In the genomic region with DNA sequence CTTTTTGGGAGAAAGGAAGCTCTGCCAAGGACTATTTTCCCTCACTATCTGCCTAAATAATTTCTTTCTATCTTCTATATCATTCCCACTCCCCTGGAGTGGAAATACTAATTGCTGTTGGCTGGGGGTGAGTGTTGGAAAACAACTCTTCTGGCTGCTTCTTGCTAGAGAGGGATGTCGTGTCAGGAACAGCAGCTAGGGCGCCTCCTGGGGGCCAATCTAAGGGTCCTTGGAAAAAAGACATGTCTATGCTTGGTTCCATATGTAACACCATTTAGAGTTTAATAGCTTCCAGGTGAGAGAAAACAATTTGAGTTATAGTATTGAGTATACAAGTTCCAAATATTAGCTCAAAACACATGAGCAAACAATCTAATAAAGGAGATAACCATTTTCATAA, we compare ENCODE assay signal across 17 cellular contexts.
DNase-seq lines count a peak whose midpoint lies in the region; ATAC-seq, FAIRE-seq and TF ChIP-seq lines count a peak whose summit lies in the region.
"Had no signal": no experiment of that assay in that cellular context is flagged by ENCODE, and none has a peak within 500 bp of the region (broad histone marks: within the 10 kb centered on the region; RNA-seq: fewer than 3 reads in every experiment).

No MANE protein-coding gene starts in this region.

- H3K18ac ChIP-seq in H1 (ENCODE audit: extremely low read depth, low read length): no peak overlapping the region

- H3K9ac ChIP-seq in Karpas-422 (ENCODE audit: low read length) (no peak overlapping the region), H1 (replicated peaks in 1 of 4; ENCODE audit: extremely low read depth in 1 of 4, low read depth in 3 of 4, low read length in 3 of 4) (no peak overlapping the region)

- no peak overlapping the region for H4K5ac ChIP-seq in H1 (ENCODE audit: insufficient read length, low read depth, low read length)

- H3K4me3 ChIP-seq in Karpas-422 (ENCODE audit: low read length) (no peak overlapping the region), H1 (ENCODE audit: extremely low read depth in 1 of 4, insufficient read depth in 2 of 4, low read depth in 3 of 4, low read length in 4 of 4) (no peak overlapping the region), aorta (ENCODE audit: low read length in 2 of 2) (no peak overlapping the region)

- POLR2A ChIA-PET in H1 (lab: Charles Lee; ENCODE audit: partially characterized antibody): no interaction called here

- no peak overlapping the region for H3K56ac ChIP-seq in H1 (replicated peaks; ENCODE audit: insufficient read length, low read depth, low read length)

- H2BK20ac ChIP-seq in H1 (ENCODE audit: low read length): no peak overlapping the region

- H4K8ac ChIP-seq in H1 (ENCODE audit: extremely low read depth, insufficient read depth, low read length): no peak overlapping the region

- no peak overlapping the region for H4K91ac ChIP-seq in H1 (replicated peaks; ENCODE audit: insufficient read length, low read length)

- H2AK5ac ChIP-seq in H1 (ENCODE audit: low read depth, low read length): no peak overlapping the region

- CTCF ChIA-PET in H1 (lab: Charles Lee; ENCODE audit: partially characterized antibody): interaction anchor here (1.2 to 1.9 kb wide), 4 partner anchors 12 to 84 kb away, joined by 3 to 9 read pairs (median 6); no protein-coding TSS in a partner anchor

- no peaks in the 10 kb centered on the region for H3K79me2 ChIP-seq in Karpas-422 (ENCODE audit: low read length)
- no peaks in the 10 kb centered on the region for H3K79me2 ChIP-seq in H1 (ENCODE audit: control insufficient read depth in 1 of 2, insufficient read depth in 2 of 2, low read length in 2 of 2)

- H4K20me1 ChIP-seq in Karpas-422 (ENCODE audit: insufficient read depth, low read depth, low read length) (no peaks in the 10 kb centered on the region), H1 (replicated peaks in 1 of 2; ENCODE audit: control insufficient read depth in 1 of 2, insufficient read depth in 2 of 2, low read length in 2 of 2) (no peaks in the 10 kb centered on the region)

- no peak overlapping the region for H2BK12ac ChIP-seq in H1 (ENCODE audit: low read depth, low read length)

- no peaks in the 10 kb centered on the region for H3K27me3 ChIP-seq in Karpas-422 (ENCODE audit: low read length)
- no peaks in the 10 kb centered on the region for H3K27me3 ChIP-seq in H1 (replicated peaks in 1 of 4; ENCODE audit: control insufficient read depth in 3 of 4, extremely low read depth in 1 of 4, insufficient read depth in 3 of 4, low read length in 3 of 4)
- no peaks in the 10 kb centered on the region for H3K27me3 ChIP-seq in aorta (ENCODE audit: control insufficient read depth in 1 of 2, insufficient read depth in 2 of 2, low read length in 1 of 2)
- H3K27me3 ChIP-seq: BE2C had no signal

- no peaks in the 10 kb centered on the region for H3K36me3 ChIP-seq in Karpas-422 (ENCODE audit: insufficient read depth, low read length)
- no peaks in the 10 kb centered on the region for H3K36me3 ChIP-seq in H1 (ENCODE audit: control insufficient read depth in 2 of 4, insufficient read depth in 4 of 4, low read length in 3 of 4)
- no peaks in the 10 kb centered on the region for H3K36me3 ChIP-seq in aorta (ENCODE audit: control insufficient read depth in 1 of 2, insufficient read depth in 2 of 2, low read length in 1 of 2)
- H3K36me3 ChIP-seq: BE2C had no signal

- no peak for TF ChIP-seq POLR2A in H1 (IDR thresholded peaks at IDR 0.05; ENCODE audit: control extremely low read depth in 1 of 2, low read depth in 2 of 2, low read length in 2 of 2)

- no peaks in the 10 kb centered on the region for H3K79me1 ChIP-seq in H1 (ENCODE audit: low read depth, low read length)

- 45% methylated on average over 2 of the region's 2 CpGs; no CpG with 5 or more reads in 1 of the 2 experiments for WGBS in H1 (ENCODE audit: extremely low coverage in 1 of 2, insufficient coverage in 1 of 2, insufficient read length in 1 of 2, insufficient replicate concordance in 2 of 2, low coverage in 1 of 2, low lambda C conversion rate in 2 of 2, missing lambda C conversion rate in 1 of 2), 2 experiments
- WGBS in aorta, 2 donors: 9 to 40% methylated on average over 2 of the region's 2 CpGs

- no peaks in the 10 kb centered on the region for H3K9me2 ChIP-seq in Karpas-422 (replicated peaks; ENCODE audit: insufficient read depth, low read length)

- H3K27ac ChIP-seq in C4-2B (no peak overlapping the region), Karpas-422 (ENCODE audit: low read length) (no peak overlapping the region), H1 (ENCODE audit: low read depth, low read length) (no peak overlapping the region), aorta (ENCODE audit: low read depth in 1 of 2, low read length in 2 of 2) (no peak overlapping the region)

- intact Hi-C loops in aorta (cut with DNase I): no loop called here

- TF ChIP-seq CTCF in C4-2B (conservative IDR thresholded peaks at IDR 0.05) (peak; percentile 10; the same call in 1 of the 2 replicates), H1 (IDR thresholded peaks at IDR 0.05; ENCODE audit: control extremely low read depth in 1 of 3, insufficient read depth in 1 of 3, low read depth in 1 of 3, low read length in 3 of 3) (peak; percentile 16 to 25 (median 23); a peak in 2 of 4 replicates)

- H2BK15ac ChIP-seq in H1 (ENCODE audit: low read length): no peak overlapping the region

- ATAC-seq in HG03196 (IDR thresholded peaks at IDR 0.05; ENCODE audit: unreplicated experiment) (no peak), aorta (ENCODE audit: low FRiP score) (no peak)
- ATAC-seq: CD8-positive, alpha-beta T cell had no signal

- no peak overlapping the region for H2BK5ac ChIP-seq in H1 (ENCODE audit: low read depth, low read length)

- no peaks in the 10 kb centered on the region for H3K23me2 ChIP-seq in H1 (ENCODE audit: low read depth, low read length)

- H3K23ac ChIP-seq in H1 (ENCODE audit: insufficient read length): no peak overlapping the region

- H3K4me2 ChIP-seq in Karpas-422 (ENCODE audit: low read depth, low read length, poor library complexity, severe bottlenecking) (no peak overlapping the region), H1 (ENCODE audit: insufficient read depth in 1 of 2, low read depth in 2 of 2, low read length in 2 of 2) (no peak overlapping the region)

- H3K9me3 ChIP-seq in Karpas-422 (ENCODE audit: low read length) (no peaks in the 10 kb centered on the region), H1 (ENCODE audit: insufficient read depth in 2 of 2, low read depth in 1 of 2, low read length in 1 of 2) (no peaks in the 10 kb centered on the region), aorta (ENCODE audit: control insufficient read depth, low read length) (no peaks in the 10 kb centered on the region)
- H3K9me3 ChIP-seq: BE2C had no signal

- peak; percentile 48 for DNase-seq in Karpas-422
- DNase-seq in H1 (ENCODE audit: low read depth in 1 of 2, low spot score in 2 of 2): peak in 1 of 2 experiments; percentile 45
- no peak for DNase-seq in stimulated activated CD4-positive, alpha-beta T cell treated with anti-CD3 and anti-CD28 coated beads, Interleukin-12 subunit alpha, Interleukin-12 subunit beta, amount 100 ng/mL, for 4 hours
- DNase-seq in DMS153 (lab: John Stamatoyannopoulos, UW): no peak
- no peak for DNase-seq in aorta
- DNase-seq: BE2C; CD8-positive, alpha-beta T cell; COR-L47; DND-41; GOT3; HCEC 1CT; IMR-90; KBM-7 had no signal

- no peak overlapping the region for H3K4ac ChIP-seq in H1 (replicated peaks; ENCODE audit: insufficient read length, low read depth, low read length)

- H2BK120ac ChIP-seq in H1 (replicated peaks; ENCODE audit: low read depth, low read length): no peak overlapping the region

- no peak for FAIRE-seq in H1 (lab: Jason Lieb, UNC)
- FAIRE-seq: A204.1, D721Med had no signal

- H3K4me1 ChIP-seq in Karpas-422 (ENCODE audit: low read length) (no peaks in the 10 kb centered on the region), H1 (replicated peaks in 1 of 4; ENCODE audit: control insufficient read depth in 3 of 4, insufficient read depth in 4 of 4, low read length in 3 of 4) (no peaks in the 10 kb centered on the region), aorta (ENCODE audit: control insufficient read depth in 1 of 2, insufficient read depth in 2 of 2, low read length in 2 of 2) (no peaks in the 10 kb centered on the region)
- H3K4me1 ChIP-seq: BE2C had no signal

- H2AFZ ChIP-seq in Karpas-422 (ENCODE audit: low read length): no peak overlapping the region
- no peak overlapping the region for H2AFZ ChIP-seq in H1 (ENCODE audit: low read length)

- TF ChIP-seq EP300 in H1 (IDR thresholded peaks at IDR 0.05; ENCODE audit: borderline replicate concordance in 1 of 2, low read depth in 2 of 2, low read length in 2 of 2): no peak

- peak; percentile 32 to 45; a peak in 3 of 4 replicates for TF ChIP-seq RAD21 in H1 (IDR thresholded peaks at IDR 0.05 in 1 of 2, conservative IDR thresholded peaks at IDR 0.05 in 1 of 2; ENCODE audit: low read depth in 2 of 2, low read length in 2 of 2)

- no peak overlapping the region for H3K14ac ChIP-seq in H1 (ENCODE audit: insufficient read length)

TF ChIP-seq in H1, 55 proteins besides CTCF, POLR2A, EP300 and RAD21 (continues in another document):
- no peak for TF ChIP-seq CBX8 (IDR thresholded peaks at IDR 0.05; ENCODE audit: borderline replicate concordance, low read depth, low read length)
- no peak for TF ChIP-seq EGR1 (IDR thresholded peaks at IDR 0.05; ENCODE audit: borderline replicate concordance, low read depth, low read length)
- no peak for TF ChIP-seq POU5F1 (IDR thresholded peaks at IDR 0.05; ENCODE audit: low read depth, low read length)
